17 cellular contexts compared by ENCODE assay signal in genomic region chr5:123206618-123207320, GRCh38.
DNase-seq lines count a peak whose midpoint lies in the region; ATAC-seq and TF ChIP-seq lines count a peak whose summit lies in the region.
"Had no signal": no experiment of that assay in that cellular context is flagged by ENCODE, and none has a peak within 500 bp of the region (broad histone marks: within the 10 kb centered on the region; RNA-seq: fewer than 3 reads in every experiment).

No MANE protein-coding gene starts in this region.

- peaks cover 5% of the 10 kb centered on the region for H3K4me1 Mint-ChIP-seq in neural progenitor cell
- H3K4me1 Mint-ChIP-seq in CD8-positive, alpha-beta memory T cell, result no peaks in the 10 kb centered on the region
- H3K4me1 Mint-ChIP-seq: activated CD4-positive, alpha-beta T cell treated with anti-CD3 and anti-CD28 coated beads for 36 hours; brain had no signal

- no peak overlapping the region for H3K9ac ChIP-seq in neural progenitor cell

- H3K36me3 ChIP-seq in BJ (ENCODE audit: control insufficient read depth, insufficient read depth, low read length) (no peaks in the 10 kb centered on the region), neural progenitor cell (no peaks in the 10 kb centered on the region), prostate gland (no peaks in the 10 kb centered on the region)
- no peaks in the 10 kb centered on the region for H3K36me3 ChIP-seq in CD8-positive, alpha-beta memory T cell (ENCODE audit: insufficient read depth, low read length)
- H3K36me3 ChIP-seq: lower lobe of right lung, stomach had no signal

- no peak overlapping the region for H3K4me3 ChIP-seq in BJ (ENCODE audit: low read depth, low read length)
- no peak overlapping the region for H3K4me3 ChIP-seq in fibroblast of mammary gland (ENCODE audit: control insufficient read depth, low read depth, low read length)
- H3K4me3 ChIP-seq in neural progenitor cell, result no peak overlapping the region
- H3K4me3 ChIP-seq in CD8-positive, alpha-beta memory T cell (ENCODE audit: low read length), result no peak overlapping the region
- H3K4me3 ChIP-seq in prostate gland, result no peak overlapping the region
- H3K4me3 ChIP-seq: lower lobe of right lung, stomach had no signal

- peak; percentile 37 for ATAC-seq in SK-N-SH treated with all-trans-retinoic acid at 6 μM for 48 hours
- no peak for ATAC-seq in activated CD4-positive, CD25-positive, alpha-beta regulatory T cell treated with anti-CD3 and anti-CD28 coated beads, Interleukin-2, amount 50 U/mL, for 24 hours
- ATAC-seq in HG02763 (IDR thresholded peaks at IDR 0.05; ENCODE audit: unreplicated experiment), result no peak
- ATAC-seq: activated CD4-positive, alpha-beta T cell treated with anti-CD3 and anti-CD28 coated beads for 36 hours; lower lobe of right lung had no signal

- CTCF ChIA-PET in BJ (lab: Yijun Ruan, JAX), result no interaction called here
- CTCF ChIA-PET in CD8-positive, alpha-beta memory T cell (lab: Charles Lee), result no interaction called here

- TF ChIP-seq CTCF in BJ (IDR thresholded peaks at IDR 0.05; ENCODE audit: insufficient read depth, low read depth, low read length), result no peak
- TF ChIP-seq CTCF in fibroblast of mammary gland (conservative IDR thresholded peaks at IDR 0.05; ENCODE audit: control insufficient read depth, insufficient read depth, low read depth, low read length), result no peak
- no peak for TF ChIP-seq CTCF in neural progenitor cell (IDR thresholded peaks at IDR 0.05)
- no peak for TF ChIP-seq CTCF in prostate gland (IDR thresholded peaks at IDR 0.05)

- H3K4me2 ChIP-seq in neural progenitor cell, result peak overlapping the region; percentile 3

- H3K27ac Mint-ChIP-seq in neural progenitor cell, result no peak overlapping the region
- H3K27ac Mint-ChIP-seq in CD8-positive, alpha-beta memory T cell, result no peak overlapping the region
- H3K27ac Mint-ChIP-seq: activated CD4-positive, alpha-beta T cell treated with anti-CD3 and anti-CD28 coated beads for 36 hours; brain had no signal

- TF ChIP-seq POLR2A in prostate gland (IDR thresholded peaks at IDR 0.05), result no peak

- no peak overlapping the region for H3K27ac ChIP-seq in neural progenitor cell
- no peak overlapping the region for H3K27ac ChIP-seq in CD8-positive, alpha-beta memory T cell (ENCODE audit: low read depth, low read length)
- H3K27ac ChIP-seq in prostate gland, result no peak overlapping the region
- H3K27ac ChIP-seq: lower lobe of right lung had no signal

- H3K36me3 Mint-ChIP-seq in neural progenitor cell, result no peaks in the 10 kb centered on the region
- H3K36me3 Mint-ChIP-seq in CD8-positive, alpha-beta memory T cell, result no peaks in the 10 kb centered on the region
- H3K36me3 Mint-ChIP-seq: brain had no signal

- H3K4me1 ChIP-seq in neural progenitor cell (peaks cover 16% of the 10 kb centered on the region), prostate gland (replicated peaks) (no peaks in the 10 kb centered on the region)
- no peaks in the 10 kb centered on the region for H3K4me1 ChIP-seq in CD8-positive, alpha-beta memory T cell (ENCODE audit: insufficient read depth, low read length)
- H3K4me1 ChIP-seq: Caco-2 had no signal

- no peaks in the 10 kb centered on the region for H3K27me3 ChIP-seq in BJ (ENCODE audit: control insufficient read depth, insufficient read depth, low read length)
- no peaks in the 10 kb centered on the region for H3K27me3 ChIP-seq in neural progenitor cell
- no peaks in the 10 kb centered on the region for H3K27me3 ChIP-seq in CD8-positive, alpha-beta memory T cell (ENCODE audit: insufficient read depth, low read length, poor library complexity, severe bottlenecking)
- H3K27me3 ChIP-seq in prostate gland (replicated peaks; ENCODE audit: insufficient read depth), result no peaks in the 10 kb centered on the region
- H3K27me3 ChIP-seq: stomach had no signal

- DNase-seq in BJ (ENCODE audit: low read depth), result peak; percentile 25
- peak; percentile 63 for DNase-seq in fibroblast of mammary gland (ENCODE audit: low read depth)
- DNase-seq in neural progenitor cell (ENCODE audit: low spot score), result no peak
- no peak for DNase-seq in CD8-positive, alpha-beta memory T cell
- DNase-seq in prostate gland (ENCODE audit: low spot score), result no peak
- DNase-seq: activated CD4-positive, alpha-beta T cell treated with anti-CD3 and anti-CD28 coated beads for 36 hours; activated CD8-positive, alpha-beta memory T cell treated with anti-CD3 and anti-CD28 coated beads, Interleukin-2, amount 50 U/mL, for 4 hours; activated gamma-delta T cell; Caco-2; GDM1; lower lobe of right lung; NCI-H446 treated with DMSO at 0.1 percent for 48 hours; stomach had no signal

- 58% methylated on average over 4 of the region's 4 CpGs for WGBS in prostate gland

- no peaks in the 10 kb centered on the region for H3K79me2 ChIP-seq in neural progenitor cell (ENCODE audit: low read depth)

- POLR2A ChIA-PET in BJ (lab: Charles Lee), result no interaction called here
- POLR2A ChIA-PET in CD8-positive, alpha-beta memory T cell (lab: Charles Lee), result no interaction called here

- H3K4me3 Mint-ChIP-seq in neural progenitor cell, result no peak overlapping the region
- no peak overlapping the region for H3K4me3 Mint-ChIP-seq in CD8-positive, alpha-beta memory T cell
- H3K4me3 Mint-ChIP-seq: activated CD4-positive, alpha-beta T cell treated with anti-CD3 and anti-CD28 coated beads for 36 hours; brain had no signal

- no peaks in the 10 kb centered on the region for H3K9me3 Mint-ChIP-seq in neural progenitor cell
- peaks cover 0 to 6% (median 0%) of the 10 kb centered on the region in 5 donors for H3K9me3 Mint-ChIP-seq in CD8-positive, alpha-beta memory T cell

- intact Hi-C loops in prostate gland (cut with DNase I), result no loop called here

- no peaks in the 10 kb centered on the region for H4K20me1 ChIP-seq in neural progenitor cell (ENCODE audit: low read depth)

- H2AFZ ChIP-seq in neural progenitor cell (replicated peaks), result no peak overlapping the region

- peaks cover 4% of the 10 kb centered on the region for H3K27me3 Mint-ChIP-seq in neural progenitor cell (ENCODE audit: insufficient read depth, low read depth)
- H3K27me3 Mint-ChIP-seq in CD8-positive, alpha-beta memory T cell, result peaks cover 1 to 4% of the 10 kb centered on the region in 2 donors
- H3K27me3 Mint-ChIP-seq: brain had no signal

- H3F3A ChIP-seq in neural progenitor cell (ENCODE audit: low read depth), result no peaks in the 10 kb centered on the region

- H3K9me3 ChIP-seq in neural progenitor cell (ENCODE audit: low read depth), result no peaks in the 10 kb centered on the region
- no peaks in the 10 kb centered on the region for H3K9me3 ChIP-seq in CD8-positive, alpha-beta memory T cell (ENCODE audit: low read length)
- H3K9me3 ChIP-seq in prostate gland, result no peaks in the 10 kb centered on the region
- H3K9me3 ChIP-seq: Caco-2, lower lobe of right lung, stomach had no signal

TF ChIP-seq in SK-N-SH treated with all-trans-retinoic acid at 6 μM for 48 hours, 23 proteins besides CTCF, POLR2A, EP300 and RAD21:
- TF ChIP-seq ZFP30 (CRISPR knock-in tag; IDR thresholded peaks at IDR 0.05), result no peak
- 0 out of 2 replicates have a peak, but pooled peaks have one; percentile 15 for TF ChIP-seq ISL1 (CRISPR knock-in tag; IDR thresholded peaks at IDR 0.05)
- TF ChIP-seq TCF4 (CRISPR knock-in tag; IDR thresholded peaks at IDR 0.05; ENCODE audit: borderline replicate concordance), result no peak

Comparison
In these comparisons a context has a peak if more than half of its experiments do, and no peak if none do; other contexts are left out.
1. DNase-seq: peak in BJ (single experiment) and fibroblast of mammary gland (single experiment); none in neural progenitor cell (single experiment), CD8-positive, alpha-beta memory T cell (0 of 5) and prostate gland (single experiment).